In the genomic region with DNA sequence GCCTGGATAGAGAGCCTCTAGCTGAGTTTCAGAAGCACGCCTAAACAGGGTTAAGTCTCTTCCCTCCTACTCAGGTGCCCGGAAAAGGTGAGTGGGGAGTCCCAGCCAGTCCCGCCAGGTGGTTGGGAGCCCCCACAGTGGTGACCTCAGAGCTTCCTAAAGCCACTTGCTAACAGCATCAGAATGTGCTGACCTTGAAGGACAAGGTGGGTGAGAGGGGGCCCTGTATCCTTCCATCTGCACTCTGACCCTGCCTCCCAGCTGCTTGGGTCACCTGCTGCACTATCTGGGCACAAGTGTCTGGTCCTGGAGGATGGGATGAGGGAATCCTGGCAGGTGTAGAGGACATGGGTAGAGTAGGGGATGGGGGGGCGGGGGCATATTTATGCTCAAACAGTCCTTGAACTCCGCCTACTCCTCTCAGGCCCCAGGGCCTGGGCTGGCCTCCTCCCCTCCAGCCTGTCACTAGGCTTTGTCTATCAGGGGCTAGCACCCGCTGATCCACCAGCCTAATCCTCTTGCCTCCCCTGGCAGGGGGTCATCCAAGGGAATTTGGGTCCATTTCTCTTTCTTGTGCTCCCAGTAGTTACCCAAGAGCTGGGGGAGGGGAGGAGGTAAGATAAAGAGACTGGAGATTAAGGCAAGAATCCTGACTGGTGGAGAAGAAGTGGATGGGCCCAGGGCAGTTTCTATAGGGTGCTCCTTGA, we compare ENCODE assay signal across 16 cellular contexts. TPM values are rescaled to one million over a fixed set of nuclear protein-coding genes. Genes with fewer than 3 reads are reported as not detected.
DNase-seq lines count a peak whose midpoint lies in the region; ATAC-seq, FAIRE-seq and TF ChIP-seq lines count a peak whose summit lies in the region.
"Had no signal": no experiment of that assay in that cellular context is flagged by ENCODE, and none has a peak within 500 bp of the region (broad histone marks: within the 10 kb centered on the region; RNA-seq: fewer than 3 reads in every experiment).

No MANE protein-coding gene starts in this region.

- peaks cover 6 to 16% (median 14%) of the 10 kb centered on the region in 3 donors for H3K4me1 Mint-ChIP-seq in T-cell

- H3K27ac Mint-ChIP-seq in T-cell = no peak overlapping the region
- H3K27ac Mint-ChIP-seq: activated naive CD4-positive, alpha-beta T cell treated with anti-CD3 and anti-CD28 coated beads for 36 hours had no signal

- DNase-seq in DMS 273 (lab: John Stamatoyannopoulos, UW; ENCODE audit: unreplicated experiment) (peak; percentile 6), DMS 273 treated with DMSO at 0.1 percent for 48 hours (lab: John Stamatoyannopoulos, UW) (no peak), retinal pigment epithelial cell (ENCODE audit: low read depth) (no peak), D721Med (ENCODE audit: insufficient read length, low spot score) (no peak), T-cell (no peak)
- DNase-seq: activated CD4-positive, alpha-beta T cell treated with anti-CD3 and anti-CD28 coated beads, Interleukin-2, amount 50 U/mL, for 48 hours; activated naive CD4-positive, alpha-beta T cell treated with anti-CD3 and anti-CD28 coated beads for 36 hours; mesenchymal stem cell; MV-4-11; NCI-H748 treated with DMSO at 0.1 percent for 48 hours; T-helper 1 cell had no signal

- no peak for ATAC-seq in T-cell (replicated peaks in 1 of 4)

- CTCF ChIA-PET in T-cell (lab: Charles Lee) = interaction anchor here (0.5 to 1.4 kb wide), 2 partner anchors 17 to 180 kb away, joined by 3 to 4 read pairs; no protein-coding TSS in a partner anchor

- H3K4me3 ChIP-seq in retinal pigment epithelial cell (ENCODE audit: low read length) = peak overlapping the region; percentile 25

- H3K9me3 Mint-ChIP-seq in T-cell = no peaks in the 10 kb centered on the region
- H3K9me3 Mint-ChIP-seq: activated naive CD4-positive, alpha-beta T cell treated with anti-CD3 and anti-CD28 coated beads for 36 hours had no signal

- no peak for FAIRE-seq in D721Med (lab: Jason Lieb, UNC)
- FAIRE-seq: colon had no signal

- no peak for TF ChIP-seq CTCF in retinal pigment epithelial cell (conservative IDR thresholded peaks at IDR 0.05; ENCODE audit: low read depth, low read length)
- no peak for TF ChIP-seq CTCF in D721Med (IDR thresholded peaks at IDR 0.05; ENCODE audit: insufficient read depth, missing control alignments)

- POLR2A ChIA-PET in T-cell (lab: Charles Lee) = no interaction called here

- no peaks in the 10 kb centered on the region for H3K36me3 Mint-ChIP-seq in T-cell

- peak overlapping the region; percentile 98 for H3K27ac ChIP-seq in cingulate gyrus (ENCODE audit: low read depth, low read length)
- H3K27ac ChIP-seq: 22Rv1 had no signal

- no peak overlapping the region for H3K4me3 Mint-ChIP-seq in T-cell
- H3K4me3 Mint-ChIP-seq: activated naive CD4-positive, alpha-beta T cell treated with anti-CD3 and anti-CD28 coated beads for 36 hours had no signal

- no peaks in the 10 kb centered on the region for H3K27me3 Mint-ChIP-seq in T-cell

RNA-seq across cellular contexts. Expression of a gene that starts 3.4 kb away (rescaled TPM):
- 1 to 10 TPM in 1 of 5 donors, under 1 TPM in 4; 0.13 to 3.2 (median 0.44) TPM for total RNA-seq in T-cell

RNA-seq across cellular contexts. Expression of a gene that starts 31.6 kb away (rescaled TPM):
- not detected for total RNA-seq in T-cell
- total RNA-seq: activated naive CD4-positive, alpha-beta T cell treated with anti-CD3 and anti-CD28 coated beads for 36 hours; renal cortical epithelial cell; urinary bladder had no signal

RNA-seq across cellular contexts. Expression of a gene that starts 37.4 kb away (rescaled TPM):
- total RNA-seq in T-cell = not detected
- total RNA-seq: activated naive CD4-positive, alpha-beta T cell treated with anti-CD3 and anti-CD28 coated beads for 36 hours had no signal

RNA-seq across cellular contexts. Expression of a gene that starts 43.8 kb away (rescaled TPM):
- 10 to 100 TPM; 18.4 to 21.4 (median 20.3) TPM for total RNA-seq in T-cell

RNA-seq across cellular contexts. Expression of a gene that starts 44.9 kb away (rescaled TPM):
- total RNA-seq in T-cell = under 1 TPM in 4 of 5 donors, not detected in 1; 0.44 to 0.76 (median 0.48) TPM
